In genomic region chr7:25862254-25862992, GRCh38 we compare ENCODE assay signal across 8 cellular contexts.
DNase-seq lines count a peak whose midpoint lies in the region; ATAC-seq, FAIRE-seq and TF ChIP-seq lines count a peak whose summit lies in the region.

No MANE protein-coding gene starts in this region.

- intact Hi-C loops in spleen (cut with DNase I; ENCODE audit: low total_unique reads): loop anchor here (10.0 kb wide), 1 partner anchor 1302 kb away; the partner anchor contains the start of gene HOXA9

- POLR2A ChIA-PET in activated naive CD8-positive, alpha-beta T cell treated with anti-CD3 and anti-CD28 coated beads, Interleukin-2, amount 10 ng/mL, durations not matched to agents 7 days and 5 days (lab: Charles Lee): interaction anchor here (0.7 to 1.4 kb wide), 3 partner anchors 11 to 339 kb away, joined by 3 to 8 read pairs (median 4); partner anchors contain the start of genes CBX3 and HNRNPA2B1

- peak; percentile 95 for ATAC-seq in HG02884 (IDR thresholded peaks at IDR 0.05; ENCODE audit: unreplicated experiment)
- ATAC-seq in activated naive CD8-positive, alpha-beta T cell treated with anti-CD3 and anti-CD28 coated beads, Interleukin-2, amount 10 ng/mL, durations not matched to agents 7 days and 5 days (ENCODE audit: low read depth): peak; percentile 89

- peak overlapping the region in 3 of 8 donors; percentile 1 to 53 (median 3) for H3K4me3 ChIP-seq in spleen

- peak; percentile 88 for DNase-seq in GM18507 (ENCODE audit: extremely low spot score, insufficient read length, low read depth)
- DNase-seq in NCI-H1417 treated with DMSO at 0.1 percent for 48 hours (lab: John Stamatoyannopoulos, UW): peak; percentile 100
- peak; percentile 100 for DNase-seq in SW480 (ENCODE audit: low spot score)
- DNase-seq in activated naive CD8-positive, alpha-beta T cell treated with anti-CD3 and anti-CD28 coated beads, Interleukin-2, amount 10 ng/mL, durations not matched to agents 7 days and 5 days: peak; percentile 98
- DNase-seq in hepatic stellate cell (ENCODE audit: low spot score): peak; percentile 93
- DNase-seq in spleen: peak; percentile 92
- DNase-seq in SKM-1 (lab: John Stamatoyannopoulos, UW; ENCODE audit: unreplicated experiment): no peak

- no peaks in the 10 kb centered on the region for H3K36me3 ChIP-seq in spleen

- no peak overlapping the region for H3K27ac ChIP-seq in spleen

- H3K9me3 Mint-ChIP-seq in activated naive CD8-positive, alpha-beta T cell treated with anti-CD3 and anti-CD28 coated beads, Interleukin-2, amount 10 ng/mL, durations not matched to agents 7 days and 5 days: peaks cover 3% of the 10 kb centered on the region

- peaks cover 22% of the 10 kb centered on the region for H3K4me1 Mint-ChIP-seq in activated naive CD8-positive, alpha-beta T cell treated with anti-CD3 and anti-CD28 coated beads, Interleukin-2, amount 10 ng/mL, durations not matched to agents 7 days and 5 days

- peaks cover 4 to 32% (median 15%) of the 10 kb centered on the region in 6 donors for H3K4me1 ChIP-seq in spleen

- WGBS in spleen, 5 donors: 1% methylated on average over 39 to 45 of the region's 45 CpGs

- peak; percentile 100 for FAIRE-seq in GM18507 (lab: Jason Lieb, UNC)

- no peak for TF ChIP-seq POLR2A in spleen (IDR thresholded peaks at IDR 0.05)

- TF ChIP-seq CTCF in spleen (IDR thresholded peaks at IDR 0.05 in 8 of 11, conservative IDR thresholded peaks at IDR 0.05 in 3 of 11): no peak

- H3K27me3 Mint-ChIP-seq in activated naive CD8-positive, alpha-beta T cell treated with anti-CD3 and anti-CD28 coated beads, Interleukin-2, amount 10 ng/mL, durations not matched to agents 7 days and 5 days: peaks cover 77% of the 10 kb centered on the region

- peaks cover 12 to 100% (median 100%) of the 10 kb centered on the region in 7 donors for H3K27me3 ChIP-seq in spleen (replicated peaks in 1 of 7)

- peaks cover 7% of the 10 kb centered on the region for H3K36me3 Mint-ChIP-seq in activated naive CD8-positive, alpha-beta T cell treated with anti-CD3 and anti-CD28 coated beads, Interleukin-2, amount 10 ng/mL, durations not matched to agents 7 days and 5 days

- peak overlapping the region; percentile 75 for H3K4me3 Mint-ChIP-seq in activated naive CD8-positive, alpha-beta T cell treated with anti-CD3 and anti-CD28 coated beads, Interleukin-2, amount 10 ng/mL, durations not matched to agents 7 days and 5 days

- H3K27ac Mint-ChIP-seq in activated naive CD8-positive, alpha-beta T cell treated with anti-CD3 and anti-CD28 coated beads, Interleukin-2, amount 10 ng/mL, durations not matched to agents 7 days and 5 days: peak overlapping the region; percentile 24

- peaks cover 0 to 62% (median 9%) of the 10 kb centered on the region in 8 donors for H3K9me3 ChIP-seq in spleen
